In the genomic region with DNA sequence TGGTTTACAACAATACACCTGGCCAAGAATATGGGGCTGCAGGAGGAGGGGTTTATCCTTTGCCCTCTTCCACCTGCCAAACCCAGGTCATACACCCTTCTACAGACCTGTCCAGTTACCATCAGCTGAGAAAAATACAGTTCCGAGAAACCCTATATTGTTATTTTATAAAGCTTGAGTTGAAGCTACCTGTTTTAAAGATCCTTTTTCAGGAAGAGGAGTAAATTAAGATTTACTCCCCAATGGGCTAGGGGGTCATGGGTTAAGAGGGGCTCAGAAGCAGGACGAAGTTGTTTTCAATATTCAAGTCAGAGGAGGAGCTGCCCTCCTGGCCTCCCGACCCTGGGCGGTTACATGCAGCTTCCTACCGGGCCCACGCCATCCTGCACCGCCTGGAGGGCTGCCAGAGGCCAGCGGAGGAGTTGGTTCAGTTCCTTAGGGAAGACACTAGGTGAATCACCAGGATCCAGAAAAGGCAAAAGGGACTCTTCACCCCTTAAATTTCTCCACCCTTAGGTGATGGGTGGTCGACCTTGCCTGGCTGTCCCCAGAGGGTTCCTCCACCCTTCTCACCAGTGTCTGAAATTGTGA, we compare ENCODE assay signal across 10 cellular contexts. TPM values are rescaled to one million over a fixed set of nuclear protein-coding genes. Genes with fewer than 3 reads are reported as not detected.
DNase-seq lines count a peak whose midpoint lies in the region; ATAC-seq and TF ChIP-seq lines count a peak whose summit lies in the region.
"Had no signal": no experiment of that assay in that cellular context is flagged by ENCODE, and none has a peak within 500 bp of the region (broad histone marks: within the 10 kb centered on the region; RNA-seq: fewer than 3 reads in every experiment).

No MANE protein-coding gene starts in this region.

- no peak for ATAC-seq in Right ventricle myocardium inferior
- ATAC-seq in central memory CD8-positive, alpha-beta T cell (replicated peaks; ENCODE audit: extremely low read depth, poor library complexity, severe bottlenecking) = no peak
- peak; percentile 68 for ATAC-seq in mucosa of descending colon
- ATAC-seq in HG02970 (IDR thresholded peaks at IDR 0.05; ENCODE audit: low FRiP score, unreplicated experiment) = no peak

- peaks cover 52% of the 10 kb centered on the region for H3K27me3 Mint-ChIP-seq in central memory CD8-positive, alpha-beta T cell

- H3K9me3 Mint-ChIP-seq in central memory CD8-positive, alpha-beta T cell = no peaks in the 10 kb centered on the region

- peak overlapping the region; percentile 54 for H3K4me3 Mint-ChIP-seq in central memory CD8-positive, alpha-beta T cell

- no peaks in the 10 kb centered on the region for H3K36me3 Mint-ChIP-seq in central memory CD8-positive, alpha-beta T cell (ENCODE audit: insufficient read depth)

- H3K4me1 Mint-ChIP-seq in central memory CD8-positive, alpha-beta T cell = peaks cover 23% of the 10 kb centered on the region

- peaks cover 29% of the 10 kb centered on the region for H3K4me1 ChIP-seq in left ventricle myocardium inferior
- H3K4me1 ChIP-seq in mucosa of descending colon (ENCODE audit: low read depth) = peaks cover 19% of the 10 kb centered on the region
- peaks cover 0 to 28% (median 24%) of the 10 kb centered on the region in 4 donors for H3K4me1 ChIP-seq in tibial artery

- H3K9me3 ChIP-seq in left ventricle myocardium inferior (replicated peaks) (no peaks in the 10 kb centered on the region), mucosa of descending colon (no peaks in the 10 kb centered on the region), tibial artery (no peaks in the 10 kb centered on the region)

- H3K27ac Mint-ChIP-seq in central memory CD8-positive, alpha-beta T cell (ENCODE audit: low read depth) = no peak overlapping the region

- H3K27ac ChIP-seq in left ventricle myocardium inferior (replicated peaks) (no peak overlapping the region), tibial artery (no peak overlapping the region)

- H3K36me3 ChIP-seq in left ventricle myocardium inferior = no peaks in the 10 kb centered on the region
- no peaks in the 10 kb centered on the region for H3K36me3 ChIP-seq in mucosa of descending colon (ENCODE audit: low read depth)
- no peaks in the 10 kb centered on the region for H3K36me3 ChIP-seq in tibial artery

- DNase-seq in left ventricle myocardium inferior (no peak), Right ventricle myocardium inferior (ENCODE audit: missing footprints) (no peak), mucosa of descending colon (peak; percentile 76 to 86 (median 83)), mesenteric fat pad (ENCODE audit: low spot score) (no peak), amygdala (lab: John Stamatoyannopoulos, UW) (no peak), tibial artery (no peak)
- DNase-seq in central memory CD8-positive, alpha-beta T cell (ENCODE audit: low spot score in 2 of 2) = no peak
- DNase-seq: NCI-H2171 treated with DMSO at 0.1 percent for 48 hours had no signal

- H3K4me3 ChIP-seq in left ventricle myocardium inferior = peak overlapping the region; percentile 75
- H3K4me3 ChIP-seq in mucosa of descending colon = no peak overlapping the region
- no peak overlapping the region for H3K4me3 ChIP-seq in tibial artery

- peaks cover 69% of the 10 kb centered on the region for H3K27me3 ChIP-seq in left ventricle myocardium inferior (ENCODE audit: low read depth)
- peaks cover 14 to 69% of the 10 kb centered on the region in 2 donors for H3K27me3 ChIP-seq in tibial artery

- TF ChIP-seq CTCF in left ventricle myocardium inferior (IDR thresholded peaks at IDR 0.05; ENCODE audit: borderline replicate concordance) = no peak
- TF ChIP-seq CTCF in mucosa of descending colon (IDR thresholded peaks at IDR 0.05) = no peak
- TF ChIP-seq CTCF in tibial artery (IDR thresholded peaks at IDR 0.05) = no peak

- intact Hi-C loops in left ventricle myocardium inferior (cut with micrococcal nuclease) = no loop called here
- intact Hi-C loops in Right ventricle myocardium inferior (cut with DNase I) = loop anchor here (10.0 kb wide), 1 partner anchor 733 kb away; no protein-coding TSS in a partner anchor
- intact Hi-C loops in mucosa of descending colon (cut with DNase I, micrococcal nuclease) = no loop called here
- intact Hi-C loops in tibial artery (cut with DNase I; ENCODE audit: low total_unique reads) = no loop called here

RNA-seq across cellular contexts. Expression of gene GJB2, which starts 1.3 kb away (rescaled TPM):
- total RNA-seq in left ventricle myocardium inferior = not detected
- 0.46 TPM for total RNA-seq in Right ventricle myocardium inferior
- total RNA-seq in mucosa of descending colon = 10 to 100 TPM; 18.1 to 45.4 (median 42.9) TPM
- 0.26 TPM for total RNA-seq in mesenteric fat pad

RNA-seq across cellular contexts. Expression of gene GJA3, which starts 30.6 kb away (rescaled TPM):
- 17.6 TPM for total RNA-seq in left ventricle myocardium inferior
- 17.9 TPM for total RNA-seq in Right ventricle myocardium inferior
- not detected for total RNA-seq in mucosa of descending colon
- total RNA-seq in mesenteric fat pad = 0.06 TPM

RNA-seq across cellular contexts. Expression of gene GJB6, which starts 40.7 kb away (rescaled TPM):
- total RNA-seq in left ventricle myocardium inferior (not detected), Right ventricle myocardium inferior (not detected), mucosa of descending colon (not detected), mesenteric fat pad (not detected)
- total RNA-seq: lung had no signal

Comparison
In these comparisons a context has a peak if more than half of its experiments do, and no peak if none do; other contexts are left out.
1. DNase-seq: peak in mucosa of descending colon (3 of 3); none in left ventricle myocardium inferior (single experiment), Right ventricle myocardium inferior (single experiment), central memory CD8-positive, alpha-beta T cell (0 of 2), mesenteric fat pad (single experiment), amygdala (0 of 56) and tibial artery (0 of 2).
2. RNA of gene GJB2, which starts 1.3 kb away (total RNA-seq): 18.1 to 45.4 TPM in mucosa of descending colon; 0.46 TPM in Right ventricle myocardium inferior (single experiment), 0.26 TPM in mesenteric fat pad (single experiment) and not detected in left ventricle myocardium inferior (single experiment); every median in the first group is over 10 times any median in the second.
3. RNA of gene GJA3, which starts 30.6 kb away (total RNA-seq): 17.9 TPM in Right ventricle myocardium inferior (single experiment) and 17.6 TPM in left ventricle myocardium inferior (single experiment); 0.06 TPM in mesenteric fat pad (single experiment) and not detected in mucosa of descending colon; every median in the first group is over 10 times any median in the second.